14 cellular contexts compared by ENCODE assay signal in the genomic region with DNA sequence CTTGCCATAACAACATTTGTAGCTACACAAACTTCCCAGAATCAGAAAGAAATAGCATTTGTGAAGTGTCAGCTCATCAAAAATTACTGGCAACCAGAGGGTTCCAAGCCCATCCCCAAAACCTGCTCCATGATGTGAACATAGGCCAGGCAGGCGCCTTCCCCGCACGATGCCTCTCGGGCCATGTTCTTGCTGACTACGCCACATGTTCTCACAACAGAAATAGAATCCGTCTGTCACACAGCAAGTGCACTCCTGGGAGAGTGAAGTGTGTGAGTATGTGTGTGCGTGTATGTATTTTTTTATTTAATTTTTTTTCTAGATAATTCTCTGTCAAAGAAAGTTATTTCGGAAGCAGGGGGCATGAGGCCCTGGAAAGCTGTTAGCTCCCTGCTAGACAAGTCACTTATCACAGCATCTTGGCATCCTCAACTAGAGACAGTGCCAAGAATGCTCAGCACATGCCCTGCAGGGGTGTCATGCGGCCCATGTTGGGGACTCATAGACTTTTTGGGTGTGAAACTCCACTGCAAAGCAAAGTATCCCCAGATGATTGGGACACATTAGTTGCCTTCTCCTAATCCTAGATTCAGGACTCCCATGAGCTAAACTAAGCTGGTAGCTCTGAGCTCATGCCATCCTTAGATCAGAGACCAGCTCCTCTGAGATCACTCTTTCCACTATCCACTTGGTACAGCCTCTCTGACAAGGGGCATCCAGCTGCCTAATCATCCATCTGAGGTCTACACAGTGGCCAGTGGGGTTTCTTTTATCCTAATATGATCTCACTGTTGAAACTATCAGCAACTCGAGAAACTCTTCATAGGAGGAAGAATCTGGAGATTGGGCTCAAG.
"Had no signal": no experiment of that assay in that cellular context is flagged by ENCODE, and none has a peak within 500 bp of the region (broad histone marks: within the 10 kb centered on the region; RNA-seq: fewer than 3 reads in every experiment).

No MANE protein-coding gene starts in this region.

- H3K9me3 ChIP-seq: adrenal gland, suprapubic skin, upper lobe of right lung had no signal

- H3K27me3 ChIP-seq: adrenal gland, suprapubic skin, upper lobe of right lung had no signal

- FAIRE-seq: islet of Langerhans had no signal

- H3K36me3 ChIP-seq: adrenal gland, suprapubic skin, upper lobe of right lung had no signal

- ATAC-seq: activated T-helper 17 cell treated with anti-CD3 and anti-CD28 coated beads, Interleukin-2, amount 50 U/mL, for 72 hours; esophagus mucosa; right cardiac atrium; stimulated activated naive B cell treated with anti-CD40 and anti-IgM and Interleukin-4, amounts not matched to agents 10 μg/mL and 1 μg/mL and 100 μg/mL, for 72 hours; upper lobe of right lung had no signal

- H3K9me3 Mint-ChIP-seq: activated naive CD4-positive, alpha-beta T cell treated with anti-CD3 and anti-CD28 coated beads, Interleukin-2, amount 10 ng/mL, durations not matched to agents 7 days and 5 days; activated T-helper 17 cell treated with anti-CD3 and anti-CD28 coated beads, Interleukin-2, amount 50 U/mL, for 72 hours; stimulated activated naive B cell treated with anti-CD40 and anti-IgM and Interleukin-4, amounts not matched to agents 10 μg/mL and 1 μg/mL and 100 μg/mL, for 72 hours had no signal

- H3K4me1 ChIP-seq: adrenal gland had no signal

- H3K27ac Mint-ChIP-seq: activated naive CD4-positive, alpha-beta T cell treated with anti-CD3 and anti-CD28 coated beads, Interleukin-2, amount 10 ng/mL, durations not matched to agents 7 days and 5 days; activated T-helper 17 cell treated with anti-CD3 and anti-CD28 coated beads, Interleukin-2, amount 50 U/mL, for 72 hours; stimulated activated naive B cell treated with anti-CD40 and anti-IgM and Interleukin-4, amounts not matched to agents 10 μg/mL and 1 μg/mL and 100 μg/mL, for 72 hours had no signal

- H3K4me1 Mint-ChIP-seq: activated naive CD4-positive, alpha-beta T cell treated with anti-CD3 and anti-CD28 coated beads, Interleukin-2, amount 10 ng/mL, durations not matched to agents 7 days and 5 days; activated T-helper 17 cell treated with anti-CD3 and anti-CD28 coated beads, Interleukin-2, amount 50 U/mL, for 72 hours had no signal

- H3K27ac ChIP-seq: adrenal gland, suprapubic skin, upper lobe of right lung had no signal

- H3K36me3 Mint-ChIP-seq: activated naive CD4-positive, alpha-beta T cell treated with anti-CD3 and anti-CD28 coated beads, Interleukin-2, amount 10 ng/mL, durations not matched to agents 7 days and 5 days; stimulated activated naive B cell treated with anti-CD40 and anti-IgM and Interleukin-4, amounts not matched to agents 10 μg/mL and 1 μg/mL and 100 μg/mL, for 72 hours had no signal

- H3K4me3 ChIP-seq: adrenal gland, suprapubic skin, upper lobe of right lung had no signal

- H3K4me3 Mint-ChIP-seq: activated naive CD4-positive, alpha-beta T cell treated with anti-CD3 and anti-CD28 coated beads, Interleukin-2, amount 10 ng/mL, durations not matched to agents 7 days and 5 days; activated T-helper 17 cell treated with anti-CD3 and anti-CD28 coated beads, Interleukin-2, amount 50 U/mL, for 72 hours; stimulated activated naive B cell treated with anti-CD40 and anti-IgM and Interleukin-4, amounts not matched to agents 10 μg/mL and 1 μg/mL and 100 μg/mL, for 72 hours had no signal

- DNase-seq: activated CD4-positive, alpha-beta T cell treated with anti-CD3 and anti-CD28 coated beads, Interleukin-2, amount 50 U/mL, for 1 hour; activated naive CD4-positive, alpha-beta T cell treated with anti-CD3 and anti-CD28 coated beads, Interleukin-2, amount 10 ng/mL, durations not matched to agents 7 days and 5 days; activated T-cell treated with anti-CD3 and anti-CD28 coated beads for 4 hours; adrenal gland; cerebellar nuclear complex; foreskin fibroblast; stimulated activated naive B cell treated with anti-CD40 and anti-IgM and Interleukin-4, amounts not matched to agents 10 μg/mL and 1 μg/mL and 100 μg/mL, for 72 hours; T-helper 2 cell; upper lobe of right lung had no signal
